In genomic region chr5:126656397-126657007, GRCh38 we compare ENCODE assay signal across 8 cellular contexts. TPM values are rescaled to one million over a fixed set of nuclear protein-coding genes. Genes with fewer than 3 reads are reported as not detected.
A peak's percentile ranks its signal among the peaks of the same experiment; 100 is the strongest.
DNase-seq lines count a peak whose midpoint lies in the region; ATAC-seq and TF ChIP-seq lines count a peak whose summit lies in the region.

No MANE protein-coding gene starts in this region.

- TF ChIP-seq EP300 in transverse colon (IDR thresholded peaks at IDR 0.05; ENCODE audit: low read depth): no peak

- peak; percentile 18 for DNase-seq in AG04450 (ENCODE audit: low read depth, low spot score)
- DNase-seq in ELR (ENCODE audit: low read depth): peak; percentile 66
- peak; percentile 3 for DNase-seq in NCI-H2171 (lab: John Stamatoyannopoulos, UW)
- peak; percentile 57 for DNase-seq in astrocyte of the spinal cord (ENCODE audit: low read depth, low spot score)
- DNase-seq in kidney glomerular epithelial cell (lab: John Stamatoyannopoulos, UW): peak; percentile 33
- DNase-seq in transverse colon: no peak

- POLR2A ChIA-PET in AG04450 (lab: Yijun Ruan, JAX): no interaction called here

- TF ChIP-seq CTCF in AG04450 (IDR thresholded peaks at IDR 0.05; ENCODE audit: low read depth, low read length) (peak; percentile 96), astrocyte of the spinal cord (IDR thresholded peaks at IDR 0.05; ENCODE audit: low read depth, low read length) (peak; percentile 87), transverse colon (IDR thresholded peaks at IDR 0.05) (peak; percentile 71 to 81 (median 79))

- H3K27me3 ChIP-seq in AG04450 (ENCODE audit: control insufficient read depth, insufficient read depth, low read length): no peaks in the 10 kb centered on the region
- no peaks in the 10 kb centered on the region for H3K27me3 ChIP-seq in transverse colon

- 1 to 4% methylated on average over 5 of the region's 5 CpGs for WGBS in transverse colon (ENCODE audit: low coverage in 1 of 2), 2 donors

- no peaks in the 10 kb centered on the region for H3K9me3 ChIP-seq in AG04450 (ENCODE audit: control insufficient read depth, insufficient read depth, low read length)
- H3K9me3 ChIP-seq in transverse colon: no peaks in the 10 kb centered on the region

- H3K4me3 ChIP-seq in AG04450 (ENCODE audit: low read depth, low read length) (no peak overlapping the region), astrocyte of the spinal cord (ENCODE audit: low read depth, low read length) (no peak overlapping the region), transverse colon (no peak overlapping the region)

- TF ChIP-seq POLR2A in transverse colon (IDR thresholded peaks at IDR 0.05): no peak

- in situ Hi-C loops in astrocyte of the spinal cord (cut with HindIII; ENCODE audit: low sequenced_read_pairs) (no loop called here), transverse colon (cut with MboI; ENCODE audit: low pct_ligation_motif_present in 1 of 4, low pct_unique_long_range_greater_than_20kb in 1 of 4, low sequenced_read_pairs in 3 of 4) (loop anchor here in 3 of 4 donors (10.0 to 25.0 kb wide), 3 partner anchors 131 to 658 kb away; partner anchors contain the start of gene LMNB1 (in 1 of the 3))

- H3K4me1 ChIP-seq in transverse colon: peaks cover 0 to 15% (median 5%) of the 10 kb centered on the region in 4 donors

- H3K27ac ChIP-seq in AG04450 (ENCODE audit: low read depth, low read length) (no peak overlapping the region), transverse colon (no peak overlapping the region)

- no peaks in the 10 kb centered on the region for H3K36me3 ChIP-seq in transverse colon

- CTCF ChIA-PET in AG04450 (lab: Charles Lee): interaction anchor here (0.5 to 5.2 kb wide), 10 partner anchors 120 to 416 kb away, joined by 3 to 59 read pairs (median 10); no protein-coding TSS in a partner anchor

- ATAC-seq in HG03521 (IDR thresholded peaks at IDR 0.05; ENCODE audit: unreplicated experiment): no peak
- ATAC-seq in HG02870 (IDR thresholded peaks at IDR 0.05; ENCODE audit: unreplicated experiment): no peak

- intact Hi-C loops in transverse colon (cut with DNase I; ENCODE audit: low total_unique reads): no loop called here

RNA-seq across cellular contexts. Expression of gene PHAX, which starts 55.8 kb away (rescaled TPM):
- 38.9 and 61.0 TPM in 2 replicates for polyA plus RNA-seq in AG04450 (2011; rRNA removed)
- polyA minus RNA-seq in AG04450 (2011; rRNA and poly(A)+ RNA removed): 49.5 and 50.2 TPM in 2 replicates
- 10 to 100 TPM in 3 of 4 donors, 1 to 10 TPM in 1; 6.7 to 55.3 (median 49.2) TPM for total RNA-seq in transverse colon
